ENCODE assay signal across 8 cellular contexts in the genomic region with DNA sequence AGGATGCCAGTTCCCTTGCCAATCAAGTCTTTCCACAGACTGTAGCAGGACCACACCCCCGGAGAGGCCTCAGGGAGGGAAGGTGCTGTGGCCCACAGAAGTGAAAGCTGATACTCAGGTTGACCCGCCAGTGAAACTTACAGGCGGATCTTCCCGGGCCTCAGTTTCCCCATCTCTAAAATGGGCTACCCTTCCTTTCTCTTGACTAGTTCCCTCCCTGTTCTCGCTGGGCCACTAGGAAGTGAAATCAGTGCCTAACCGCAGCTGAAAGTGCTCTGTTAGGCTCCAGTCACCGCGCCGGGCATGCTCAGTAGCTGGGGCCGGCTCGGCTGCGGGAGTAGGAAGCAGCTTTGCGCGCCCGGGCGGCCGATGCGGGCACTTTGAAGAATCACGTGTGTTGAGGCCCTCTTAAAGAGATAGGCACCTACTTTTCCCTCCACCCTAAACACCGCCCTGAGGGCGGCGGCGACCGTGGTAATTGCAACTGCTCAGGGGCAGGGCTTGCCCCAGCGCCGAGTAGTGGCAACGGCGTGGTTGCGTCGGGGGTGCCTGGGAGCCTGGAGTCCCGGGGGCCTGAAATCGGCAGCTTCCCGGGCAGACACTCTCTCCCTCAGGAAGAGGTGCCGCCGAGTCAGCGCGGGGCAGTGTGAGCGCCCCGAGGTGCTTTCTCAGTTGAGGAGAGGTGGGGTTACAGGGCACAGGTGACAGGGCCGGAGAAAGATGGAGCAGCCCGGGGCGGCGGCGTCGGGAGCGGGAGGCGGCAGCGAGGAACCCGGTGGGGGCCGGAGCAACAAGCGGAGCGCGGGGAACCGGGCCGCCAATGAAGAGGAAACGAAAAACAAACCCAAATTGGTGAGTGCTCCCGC.
DNase-seq lines count a peak whose midpoint lies in the region; ATAC-seq and TF ChIP-seq lines count a peak whose summit lies in the region.

A gene (plus strand): TSS at position 504 of the 866 bp plus-strand sequence.

- peak within 1 kb of the TSS; percentile 50 to 86 for H3K27ac ChIP-seq in coronary artery

- peak; percentile 60 for DNase-seq in GM13976 (ENCODE audit: low spot score)
- peak; percentile 40 to 62 for DNase-seq in NCI-H1930 (lab: John Stamatoyannopoulos, UW)
- DNase-seq in activated CD4-positive, alpha-beta T cell treated with anti-CD3 and anti-CD28 coated beads for 1 hour, result peak; percentile 53
- DNase-seq in coronary artery (ENCODE audit: low spot score), result peak; percentile 84
- DNase-seq in left kidney (ENCODE audit: low read depth, low spot score), result peak; percentile 80
- DNase-seq in stimulated activated CD4-positive, alpha-beta T cell treated with anti-CD3 and anti-CD28 coated beads, Interleukin-1b, Interleukin-23, amount 100 ng/mL, for 4 hours (ENCODE audit: low read depth in 2 of 2), result peak; percentile 44 to 45
- DNase-seq in SHP77 (lab: John Stamatoyannopoulos, UW), result no peak

- TF ChIP-seq CTCF in GM13976 (IDR thresholded peaks at IDR 0.05; ENCODE audit: borderline replicate concordance, control extremely low read depth, extremely low read depth, insufficient read depth, missing control alignments), result no peak
- TF ChIP-seq CTCF in coronary artery (IDR thresholded peaks at IDR 0.05), result no peak

- peak; percentile 87 for ATAC-seq in HG02610 (IDR thresholded peaks at IDR 0.05; ENCODE audit: unreplicated experiment)

- in situ Hi-C loops in GM13976 (cut with MboI; ENCODE audit: low sequenced_read_pairs, unreplicated experiment), result no loop called here

- H3K4me3 ChIP-seq in coronary artery, result peak within 1 kb of the TSS; percentile 73

Comparison
In these comparisons a context has a peak if more than half of its experiments do, and no peak if none do; other contexts are left out.
1. DNase-seq: peak in GM13976 (single experiment), NCI-H1930 (2 of 2), activated CD4-positive, alpha-beta T cell treated with anti-CD3 and anti-CD28 coated beads for 1 hour (single experiment), coronary artery (single experiment), left kidney (single experiment) and stimulated activated CD4-positive, alpha-beta T cell treated with anti-CD3 and anti-CD28 coated beads, Interleukin-1b, Interleukin-23, amount 100 ng/mL, for 4 hours (2 of 2); none in SHP77 (0 of 2).